ENCODE assay signal across 13 cellular contexts in the genomic region with DNA sequence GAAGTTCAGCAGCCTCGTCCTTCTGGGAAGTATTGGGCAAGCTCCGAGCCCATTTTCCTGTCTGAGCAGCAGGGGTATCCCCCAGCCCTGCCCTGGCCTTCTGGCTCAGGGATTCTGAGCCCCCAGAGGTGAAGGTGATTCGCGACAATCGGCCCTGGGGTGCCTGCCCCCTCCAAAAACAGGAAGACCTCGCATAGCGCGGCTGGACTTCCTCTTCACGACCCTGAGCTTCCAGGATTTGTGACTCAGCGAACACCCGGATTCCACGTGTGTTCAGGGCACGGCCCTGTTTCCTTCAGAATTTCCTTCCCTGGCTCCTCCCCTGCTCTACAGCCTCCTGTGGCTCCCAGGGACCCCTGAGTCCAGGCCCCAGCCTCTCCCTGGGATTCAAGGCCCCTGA. TPM values are rescaled to one million over a fixed set of nuclear protein-coding genes. Genes with fewer than 3 reads are reported as not detected.
DNase-seq lines count a peak whose midpoint lies in the region; ATAC-seq, FAIRE-seq and TF ChIP-seq lines count a peak whose summit lies in the region.
"Had no signal": no experiment of that assay in that cellular context is flagged by ENCODE, and none has a peak within 500 bp of the region (broad histone marks: within the 10 kb centered on the region; RNA-seq: fewer than 3 reads in every experiment).

A gene with protein sequence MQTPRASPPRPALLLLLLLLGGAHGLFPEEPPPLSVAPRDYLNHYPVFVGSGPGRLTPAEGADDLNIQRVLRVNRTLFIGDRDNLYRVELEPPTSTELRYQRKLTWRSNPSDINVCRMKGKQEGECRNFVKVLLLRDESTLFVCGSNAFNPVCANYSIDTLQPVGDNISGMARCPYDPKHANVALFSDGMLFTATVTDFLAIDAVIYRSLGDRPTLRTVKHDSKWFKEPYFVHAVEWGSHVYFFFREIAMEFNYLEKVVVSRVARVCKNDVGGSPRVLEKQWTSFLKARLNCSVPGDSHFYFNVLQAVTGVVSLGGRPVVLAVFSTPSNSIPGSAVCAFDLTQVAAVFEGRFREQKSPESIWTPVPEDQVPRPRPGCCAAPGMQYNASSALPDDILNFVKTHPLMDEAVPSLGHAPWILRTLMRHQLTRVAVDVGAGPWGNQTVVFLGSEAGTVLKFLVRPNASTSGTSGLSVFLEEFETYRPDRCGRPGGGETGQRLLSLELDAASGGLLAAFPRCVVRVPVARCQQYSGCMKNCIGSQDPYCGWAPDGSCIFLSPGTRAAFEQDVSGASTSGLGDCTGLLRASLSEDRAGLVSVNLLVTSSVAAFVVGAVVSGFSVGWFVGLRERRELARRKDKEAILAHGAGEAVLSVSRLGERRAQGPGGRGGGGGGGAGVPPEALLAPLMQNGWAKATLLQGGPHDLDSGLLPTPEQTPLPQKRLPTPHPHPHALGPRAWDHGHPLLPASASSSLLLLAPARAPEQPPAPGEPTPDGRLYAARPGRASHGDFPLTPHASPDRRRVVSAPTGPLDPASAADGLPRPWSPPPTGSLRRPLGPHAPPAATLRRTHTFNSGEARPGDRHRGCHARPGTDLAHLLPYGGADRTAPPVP (minus strand): TSS at position 116 of the 400 bp plus-strand sequence. CDS start 1,227 bp downstream, outside the sequence.

- no peaks in the 10 kb centered on the region for H4K20me1 ChIP-seq in astrocyte (ENCODE audit: insufficient read depth, low read length)

- H3K36me3 Mint-ChIP-seq in astrocyte (ENCODE audit: low read depth, unreplicated experiment): peaks cover 6% of the 10 kb centered on the region
- H3K36me3 Mint-ChIP-seq in CD4-positive, alpha-beta T cell (ENCODE audit: low read depth): no peaks in the 10 kb centered on the region
- H3K36me3 Mint-ChIP-seq: IgD-negative memory B cell had no signal

- CTCF ChIA-PET in CD4-positive, alpha-beta T cell (lab: Charles Lee): no interaction called here

- POLR2A ChIA-PET in CD4-positive, alpha-beta T cell (lab: Charles Lee): no interaction called here

- H3K4me1 ChIP-seq in astrocyte (ENCODE audit: insufficient read depth, low read length) (peaks cover 2% of the 10 kb centered on the region), parathyroid adenoma (no peaks in the 10 kb centered on the region)
- H3K4me1 ChIP-seq: testis had no signal

- no peak within 1 kb of the TSS for H3K4me3 Mint-ChIP-seq in astrocyte (ENCODE audit: unreplicated experiment)
- no peak within 1 kb of the TSS for H3K4me3 Mint-ChIP-seq in CD4-positive, alpha-beta T cell
- H3K4me3 Mint-ChIP-seq: activated CD4-positive, alpha-beta T cell treated with anti-CD3 and anti-CD28 coated beads, Interleukin-2, amount 10 ng/mL, durations not matched to agents 7 days and 5 days; IgD-negative memory B cell had no signal

- H3K4me3 ChIP-seq in astrocyte (ENCODE audit: insufficient read depth, low read depth, low read length) (no peak within 1 kb of the TSS), parathyroid adenoma (ENCODE audit: low read depth, low read length) (peak within 1 kb of the TSS; percentile 29)
- H3K4me3 ChIP-seq: testis had no signal

- peak within 1 kb of the TSS; percentile 47 for H2AFZ ChIP-seq in astrocyte (ENCODE audit: low read depth, low read length)
- no peak within 1 kb of the TSS for H2AFZ ChIP-seq in parathyroid adenoma

- ATAC-seq in left cardiac atrium: peak; percentile 56 to 64
- ATAC-seq in CD4-positive, alpha-beta T cell (ENCODE audit: poor library complexity): no peak

- H3K79me2 ChIP-seq in astrocyte (ENCODE audit: insufficient read depth, low read length): no peaks in the 10 kb centered on the region
- no peaks in the 10 kb centered on the region for H3K79me2 ChIP-seq in parathyroid adenoma

- TF ChIP-seq CTCF in astrocyte (IDR thresholded peaks at IDR 0.05; ENCODE audit: insufficient read depth, low read depth, low read length): no peak
- no peak for TF ChIP-seq CTCF in parathyroid adenoma (IDR thresholded peaks at IDR 0.05)
- TF ChIP-seq CTCF in D721Med (IDR thresholded peaks at IDR 0.05; ENCODE audit: insufficient read depth, missing control alignments): no peak
- TF ChIP-seq CTCF in CD4-positive, alpha-beta T cell (IDR thresholded peaks at IDR 0.05): no peak

- H3K27me3 Mint-ChIP-seq in astrocyte (ENCODE audit: low read depth, unreplicated experiment): no peaks in the 10 kb centered on the region
- no peaks in the 10 kb centered on the region for H3K27me3 Mint-ChIP-seq in CD4-positive, alpha-beta T cell
- H3K27me3 Mint-ChIP-seq: activated CD4-positive, alpha-beta T cell treated with anti-CD3 and anti-CD28 coated beads, Interleukin-2, amount 10 ng/mL, durations not matched to agents 7 days and 5 days had no signal

- no peaks in the 10 kb centered on the region for H3K27me3 ChIP-seq in astrocyte (ENCODE audit: insufficient read depth, low read length)
- no peaks in the 10 kb centered on the region for H3K27me3 ChIP-seq in parathyroid adenoma (ENCODE audit: control insufficient read depth, insufficient read depth, low read length)
- H3K27me3 ChIP-seq in CD4-positive, alpha-beta T cell (ENCODE audit: control insufficient read depth, insufficient read depth, low read length): no peaks in the 10 kb centered on the region
- H3K27me3 ChIP-seq: testis had no signal

- peak within 1 kb of the TSS; percentile 7 for H3K4me2 ChIP-seq in astrocyte (ENCODE audit: low read length)
- H3K4me2 ChIP-seq in parathyroid adenoma (ENCODE audit: low read length): no peak within 1 kb of the TSS

- FAIRE-seq in astrocyte (lab: Jason Lieb, UNC) (no peak), D721Med (lab: Jason Lieb, UNC) (no peak)

- H3K9me3 Mint-ChIP-seq in astrocyte (ENCODE audit: unreplicated experiment): no peaks in the 10 kb centered on the region
- no peaks in the 10 kb centered on the region for H3K9me3 Mint-ChIP-seq in CD4-positive, alpha-beta T cell
- H3K9me3 Mint-ChIP-seq: activated CD4-positive, alpha-beta T cell treated with anti-CD3 and anti-CD28 coated beads, Interleukin-2, amount 10 ng/mL, durations not matched to agents 7 days and 5 days had no signal

- no peak within 1 kb of the TSS for H3K27ac Mint-ChIP-seq in astrocyte (ENCODE audit: unreplicated experiment)
- no peak within 1 kb of the TSS for H3K27ac Mint-ChIP-seq in CD4-positive, alpha-beta T cell
- H3K27ac Mint-ChIP-seq: activated CD4-positive, alpha-beta T cell treated with anti-CD3 and anti-CD28 coated beads, Interleukin-2, amount 10 ng/mL, durations not matched to agents 7 days and 5 days; IgD-negative memory B cell had no signal

- H3K4me1 Mint-ChIP-seq in astrocyte (ENCODE audit: low read depth, unreplicated experiment): no peaks in the 10 kb centered on the region
- no peaks in the 10 kb centered on the region for H3K4me1 Mint-ChIP-seq in CD4-positive, alpha-beta T cell (ENCODE audit: low read depth)
- H3K4me1 Mint-ChIP-seq: activated CD4-positive, alpha-beta T cell treated with anti-CD3 and anti-CD28 coated beads, Interleukin-2, amount 10 ng/mL, durations not matched to agents 7 days and 5 days had no signal

- no peaks in the 10 kb centered on the region for H3K9me3 ChIP-seq in astrocyte (ENCODE audit: insufficient read depth, low read depth, low read length)
- H3K9me3 ChIP-seq in parathyroid adenoma (ENCODE audit: control insufficient read depth, low read length): no peaks in the 10 kb centered on the region
- H3K9me3 ChIP-seq in CD4-positive, alpha-beta T cell (ENCODE audit: control insufficient read depth, low read length): no peaks in the 10 kb centered on the region
- H3K9me3 ChIP-seq: testis had no signal

- intact Hi-C loops in left cardiac atrium (cut with DNase I): loop anchor here (2.0 to 5.0 kb wide), 2 partner anchors 73 to 77 kb away; no protein-coding TSS in a partner anchor
- intact Hi-C loops in CD4-positive, alpha-beta T cell (cut with DNase I, micrococcal nuclease): loop anchor here in 1 of 2 experiments (2.0 kb wide), 1 partner anchor 77 kb away; no protein-coding TSS in a partner anchor

- H3K9ac ChIP-seq in astrocyte (ENCODE audit: low read length) (no peak within 1 kb of the TSS), parathyroid adenoma (no peak within 1 kb of the TSS)

- no peaks in the 10 kb centered on the region for H3K36me3 ChIP-seq in astrocyte (ENCODE audit: insufficient read depth, low read length)
- H3K36me3 ChIP-seq in parathyroid adenoma (ENCODE audit: control insufficient read depth, insufficient read depth, low read length): no peaks in the 10 kb centered on the region

- DNase-seq in Ammon's horn (ENCODE audit: low spot score): peak; percentile 40
- DNase-seq in astrocyte (ENCODE audit: low read depth): no peak
- peak; percentile 76 for DNase-seq in left cardiac atrium
- no peak for DNase-seq in activated naive CD4-positive, alpha-beta T cell treated with Interleukin-2 at 50 U/mL for 16 hours
- no peak for DNase-seq in D721Med (ENCODE audit: insufficient read length, low spot score)
- DNase-seq in NCI-H146 treated with DMSO at 0.1 percent for 48 hours (lab: John Stamatoyannopoulos, UW; ENCODE audit: unreplicated experiment): no peak
- no peak for DNase-seq in CD4-positive, alpha-beta T cell
- DNase-seq: activated CD4-positive, alpha-beta T cell treated with anti-CD3 and anti-CD28 coated beads, Interleukin-2, amount 10 ng/mL, durations not matched to agents 7 days and 5 days; NCI-H2227 treated with DMSO at 0.1 percent for 48 hours; stimulated activated CD4-positive, alpha-beta T cell treated with anti-CD3 and anti-CD28 coated beads, Interleukin-2, amount 100 ng/mL, for 48 hours; testis had no signal

- H3K27ac ChIP-seq in astrocyte (ENCODE audit: low read depth, low read length): no peak within 1 kb of the TSS
- peak within 1 kb of the TSS; percentile 34 for H3K27ac ChIP-seq in parathyroid adenoma
- H3K27ac ChIP-seq in CD4-positive, alpha-beta T cell (ENCODE audit: low read depth, low read length): no peak within 1 kb of the TSS
- H3K27ac ChIP-seq: testis had no signal

RNA-seq across cellular contexts. Expression of the gene that starts here (rescaled TPM):
- 14.3 and 17.5 TPM in 2 replicates for total RNA-seq in astrocyte
- total RNA-seq in left cardiac atrium: 10 to 100 TPM; 15.0 to 24.8 TPM
- total RNA-seq in CD4-positive, alpha-beta T cell: under 1 TPM; 0.14 to 0.17 TPM
- total RNA-seq: activated CD4-positive, alpha-beta T cell treated with anti-CD3 and anti-CD28 coated beads, Interleukin-2, amount 10 ng/mL, durations not matched to agents 7 days and 5 days had no signal

Comparison
In these comparisons a context has a peak if more than half of its experiments do, and no peak if none do; other contexts are left out.
1. RNA of the gene that starts here (total RNA-seq): 15.0 to 24.8 TPM in left cardiac atrium and 14.3 to 17.5 TPM in astrocyte; 0.14 to 0.17 TPM in CD4-positive, alpha-beta T cell; every median in the first group is over 10 times any median in the second.
2. DNase-seq: peak in Ammon's horn (single experiment) and left cardiac atrium (single experiment); none in astrocyte (single experiment), activated naive CD4-positive, alpha-beta T cell treated with Interleukin-2 at 50 U/mL for 16 hours (single experiment), D721Med (single experiment), NCI-H146 treated with DMSO at 0.1 percent for 48 hours (single experiment) and CD4-positive, alpha-beta T cell (0 of 10).